ENCODE assay signal across 1 cellular context in genomic region chrX:57651169-57651919, GRCh38.
TF ChIP-seq lines count a peak whose summit lies in the region.

No MANE protein-coding gene starts in this region.

TF ChIP-seq in WTC11, 78 proteins besides CTCF, POLR2A, EP300 and RAD21:
- TF ChIP-seq ETV6 (CRISPR knock-in tag; IDR thresholded peaks at IDR 0.05) (no peak), NFATC4 (CRISPR knock-in tag; IDR thresholded peaks at IDR 0.05) (no peak), USF1 (CRISPR knock-in tag; IDR thresholded peaks at IDR 0.05) (no peak), NFE2L1 (CRISPR knock-in tag; IDR thresholded peaks at IDR 0.05) (no peak)
